In the genomic region with DNA sequence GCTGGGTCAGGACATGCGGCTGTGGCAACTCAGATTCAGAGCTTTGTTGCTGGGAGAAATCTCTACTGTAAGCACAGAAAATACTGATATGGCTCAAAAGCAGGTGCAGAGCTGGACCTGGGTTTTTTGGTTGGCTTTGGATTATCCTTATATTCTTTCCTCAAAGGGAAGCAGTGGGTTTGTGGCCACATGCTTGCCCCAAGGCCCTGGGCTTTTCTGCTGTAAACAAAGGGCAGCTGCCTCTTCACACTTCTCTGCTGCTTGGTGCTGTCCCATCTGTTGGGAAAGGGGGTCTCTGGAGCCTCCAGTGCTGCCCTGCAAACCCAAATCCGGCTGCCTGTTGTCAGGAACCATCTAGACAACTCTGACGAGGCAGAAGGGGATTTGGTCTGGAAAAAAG, we compare ENCODE assay signal across 32 cellular contexts.
"Had no signal": no experiment of that assay in that cellular context is flagged by ENCODE, and none has a peak within 500 bp of the region (broad histone marks: within the 10 kb centered on the region; RNA-seq: fewer than 3 reads in every experiment).

No MANE protein-coding gene starts in this region.

- H3K4me1 Mint-ChIP-seq: activated CD4-positive, alpha-beta T cell treated with anti-CD3 and anti-CD28 coated beads, Interleukin-2, amount 10 ng/mL, durations not matched to agents 24 days and 14 days; activated naive CD4-positive, alpha-beta T cell treated with anti-CD3 and anti-CD28 coated beads, Interleukin-2, amount 10 ng/mL, durations not matched to agents 7 days and 5 days; activated naive CD8-positive, alpha-beta T cell treated with anti-CD3 and anti-CD28 coated beads, Interleukin-2, amount 10 ng/mL, durations not matched to agents 7 days and 5 days; stimulated activated effector memory CD8-positive, alpha-beta T cell treated with anti-CD3 and anti-CD28 coated beads, Interleukin-12 subunit alpha, Interleukin-12 subunit beta, amount 100 ng/mL, for 72 hours; T-helper 17 cell had no signal

- H3K9me3 ChIP-seq: esophagus squamous epithelium, left lung, pancreas, psoas muscle, sigmoid colon, thyroid gland, upper lobe of right lung had no signal

- H3K4me3 Mint-ChIP-seq: activated CD4-positive, alpha-beta memory T cell treated with anti-CD3 and anti-CD28 coated beads for 36 hours; activated CD4-positive, alpha-beta T cell treated with anti-CD3 and anti-CD28 coated beads, Interleukin-2, amount 10 ng/mL, durations not matched to agents 24 days and 14 days; activated naive CD4-positive, alpha-beta T cell treated with anti-CD3 and anti-CD28 coated beads, Interleukin-2, amount 10 ng/mL, durations not matched to agents 7 days and 5 days; activated naive CD8-positive, alpha-beta T cell treated with anti-CD3 and anti-CD28 coated beads, Interleukin-2, amount 10 ng/mL, durations not matched to agents 7 days and 5 days; activated T-helper 1 cell treated with anti-CD3 and anti-CD28 coated beads, Interleukin-12 subunit alpha, Interleukin-12 subunit beta, Interleukin-2, Interleukin-4 antibody, amounts not matched to agents 30 ng/mL and 10 ng/mL and 1 ng/mL, durations not matched to agents 14 hours and 24 hours and 36 hours; nephron; stimulated activated effector memory CD8-positive, alpha-beta T cell treated with anti-CD3 and anti-CD28 coated beads, Interleukin-12 subunit alpha, Interleukin-12 subunit beta, amount 100 ng/mL, for 72 hours; stimulated activated naive CD8-positive, alpha-beta T cell treated with anti-CD3 and anti-CD28 coated beads, Interleukin-15, amount 100 ng/mL, for 72 hours; T-helper 17 cell had no signal

- DNase-seq: activated CD4-positive, alpha-beta memory T cell treated with anti-CD3 and anti-CD28 coated beads for 36 hours; activated CD4-positive, alpha-beta T cell treated with anti-CD3 and anti-CD28 coated beads, Interleukin-2, amount 10 ng/mL, durations not matched to agents 24 days and 14 days; activated CD4-positive, CD25-positive, alpha-beta regulatory T cell treated with anti-CD3 and anti-CD28 coated beads, Interleukin-2, amount 50 U/mL, for 72 hours; activated CD8-positive, alpha-beta memory T cell treated with anti-CD3 and anti-CD28 coated beads, Interleukin-2, amount 50 U/mL, for 4 hours; activated gamma-delta T cell; activated naive CD4-positive, alpha-beta T cell treated with anti-CD3 and anti-CD28 coated beads, Interleukin-2, amount 10 ng/mL, durations not matched to agents 7 days and 5 days; activated naive CD8-positive, alpha-beta T cell treated with anti-CD3 and anti-CD28 coated beads, Interleukin-2, amount 10 ng/mL, durations not matched to agents 7 days and 5 days; activated T-cell treated with anti-CD3 and anti-CD28 coated beads, Interleukin-2, amount 50 U/mL, for 1 hour; dermis blood vessel endothelial cell; effector CD4-positive, alpha-beta T cell; esophagus squamous epithelium; foreskin melanocyte; left lung; nucleus accumbens; pancreas; psoas muscle; sigmoid colon; small intestine; stimulated activated CD4-positive, alpha-beta T cell treated with anti-CD3 and anti-CD28 coated beads, Interleukin-4, amount 100 ng/mL, for 24 hours; stimulated activated naive CD8-positive, alpha-beta T cell treated with anti-CD3 and anti-CD28 coated beads, Interleukin-15, amount 100 ng/mL, for 72 hours; substantia nigra; T-helper 17 cell; T1000; thyroid gland; upper lobe of right lung had no signal

- H3K9me3 Mint-ChIP-seq: activated CD4-positive, alpha-beta memory T cell treated with anti-CD3 and anti-CD28 coated beads for 36 hours; activated CD4-positive, alpha-beta T cell treated with anti-CD3 and anti-CD28 coated beads, Interleukin-2, amount 10 ng/mL, durations not matched to agents 24 days and 14 days; activated naive CD4-positive, alpha-beta T cell treated with anti-CD3 and anti-CD28 coated beads, Interleukin-2, amount 10 ng/mL, durations not matched to agents 7 days and 5 days; activated naive CD8-positive, alpha-beta T cell treated with anti-CD3 and anti-CD28 coated beads, Interleukin-2, amount 10 ng/mL, durations not matched to agents 7 days and 5 days; activated T-helper 1 cell treated with anti-CD3 and anti-CD28 coated beads, Interleukin-12 subunit alpha, Interleukin-12 subunit beta, Interleukin-2, Interleukin-4 antibody, amounts not matched to agents 30 ng/mL and 10 ng/mL and 1 ng/mL, durations not matched to agents 14 hours and 24 hours and 36 hours; nephron; stimulated activated effector memory CD8-positive, alpha-beta T cell treated with anti-CD3 and anti-CD28 coated beads, Interleukin-12 subunit alpha, Interleukin-12 subunit beta, amount 100 ng/mL, for 72 hours; stimulated activated naive CD8-positive, alpha-beta T cell treated with anti-CD3 and anti-CD28 coated beads, Interleukin-15, amount 100 ng/mL, for 72 hours had no signal

- FAIRE-seq: colon, endometrium, pancreas had no signal

- H3K27me3 ChIP-seq: esophagus squamous epithelium, left lung, pancreas, sigmoid colon, thyroid gland, upper lobe of right lung had no signal

- H3K27me3 Mint-ChIP-seq: stimulated activated naive CD8-positive, alpha-beta T cell treated with anti-CD3 and anti-CD28 coated beads, Interleukin-15, amount 100 ng/mL, for 72 hours had no signal

- H3K4me3 ChIP-seq: esophagus squamous epithelium, left lung, lung, pancreas, psoas muscle, sigmoid colon, thyroid gland, upper lobe of right lung had no signal

- H3K27ac Mint-ChIP-seq: activated CD4-positive, alpha-beta memory T cell treated with anti-CD3 and anti-CD28 coated beads for 36 hours; activated CD4-positive, alpha-beta T cell treated with anti-CD3 and anti-CD28 coated beads, Interleukin-2, amount 10 ng/mL, durations not matched to agents 24 days and 14 days; activated naive CD4-positive, alpha-beta T cell treated with anti-CD3 and anti-CD28 coated beads, Interleukin-2, amount 10 ng/mL, durations not matched to agents 7 days and 5 days; activated naive CD8-positive, alpha-beta T cell treated with anti-CD3 and anti-CD28 coated beads, Interleukin-2, amount 10 ng/mL, durations not matched to agents 7 days and 5 days; activated T-helper 1 cell treated with anti-CD3 and anti-CD28 coated beads, Interleukin-12 subunit alpha, Interleukin-12 subunit beta, Interleukin-2, Interleukin-4 antibody, amounts not matched to agents 30 ng/mL and 10 ng/mL and 1 ng/mL, durations not matched to agents 14 hours and 24 hours and 36 hours; nephron; stimulated activated effector memory CD8-positive, alpha-beta T cell treated with anti-CD3 and anti-CD28 coated beads, Interleukin-12 subunit alpha, Interleukin-12 subunit beta, amount 100 ng/mL, for 72 hours; stimulated activated naive CD8-positive, alpha-beta T cell treated with anti-CD3 and anti-CD28 coated beads, Interleukin-15, amount 100 ng/mL, for 72 hours; T-helper 17 cell had no signal

- H3K36me3 Mint-ChIP-seq: activated CD4-positive, alpha-beta memory T cell treated with anti-CD3 and anti-CD28 coated beads for 36 hours; activated naive CD4-positive, alpha-beta T cell treated with anti-CD3 and anti-CD28 coated beads, Interleukin-2, amount 10 ng/mL, durations not matched to agents 7 days and 5 days; activated naive CD8-positive, alpha-beta T cell treated with anti-CD3 and anti-CD28 coated beads, Interleukin-2, amount 10 ng/mL, durations not matched to agents 7 days and 5 days; stimulated activated effector memory CD8-positive, alpha-beta T cell treated with anti-CD3 and anti-CD28 coated beads, Interleukin-12 subunit alpha, Interleukin-12 subunit beta, amount 100 ng/mL, for 72 hours had no signal

- H3K27ac ChIP-seq: epithelial cell of prostate, esophagus squamous epithelium, left lung, pancreas, psoas muscle, sigmoid colon, thyroid gland, upper lobe of right lung had no signal

- H3K36me3 ChIP-seq: esophagus squamous epithelium, left lung, pancreas, sigmoid colon, thyroid gland, upper lobe of right lung had no signal

- ATAC-seq: left lung; pancreas; psoas muscle; stimulated activated effector memory CD8-positive, alpha-beta T cell treated with anti-CD3 and anti-CD28 coated beads, Interleukin-12 subunit alpha, Interleukin-12 subunit beta, amount 100 ng/mL, for 72 hours; stimulated activated naive CD8-positive, alpha-beta T cell treated with anti-CD3 and anti-CD28 coated beads, Interleukin-15, amount 100 ng/mL, for 72 hours; T-helper 17 cell; upper lobe of right lung had no signal
